Comparison of ENCODE assay signal across 1 cellular context in genomic region chr13:75813323-75813722, GRCh38.
TF ChIP-seq lines count a peak whose summit lies in the region.

No MANE protein-coding gene starts in this region.

TF ChIP-seq in IMR-90, 13 proteins besides CTCF, POLR2A, EP300 and RAD21:
- no peak for TF ChIP-seq ELK1 (IDR thresholded peaks at IDR 0.05; ENCODE audit: borderline replicate concordance, low read depth, low read length)
- no peak for TF ChIP-seq NFE2L2 (IDR thresholded peaks at IDR 0.05; ENCODE audit: low read depth, low read length)
- TF ChIP-seq FOS (IDR thresholded peaks at IDR 0.05; ENCODE audit: low read depth, low read length): no peak
- TF ChIP-seq RFX5 (IDR thresholded peaks at IDR 0.05; ENCODE audit: low read depth, low read length): no peak
- no peak for TF ChIP-seq CHD1 (IDR thresholded peaks at IDR 0.05; ENCODE audit: low read depth, low read length)
- no peak for TF ChIP-seq MAFK (IDR thresholded peaks at IDR 0.05; ENCODE audit: low read depth, low read length)
- TF ChIP-seq BHLHE40 (IDR thresholded peaks at IDR 0.05; ENCODE audit: low read depth, low read length): no peak
- TF ChIP-seq MAZ (IDR thresholded peaks at IDR 0.05; ENCODE audit: borderline replicate concordance, low read depth, low read length): no peak
- TF ChIP-seq RCOR1 (IDR thresholded peaks at IDR 0.05; ENCODE audit: insufficient replicate concordance, low read length): no peak
- no peak for TF ChIP-seq CEBPB (IDR thresholded peaks at IDR 0.05; ENCODE audit: low read depth, low read length)
- TF ChIP-seq MXI1 (IDR thresholded peaks at IDR 0.05; ENCODE audit: borderline replicate concordance, low read depth, low read length): no peak
- no peak for TF ChIP-seq SMC3 (IDR thresholded peaks at IDR 0.05; ENCODE audit: low read depth, low read length)
TF ChIP-seq in IMR-90: peak in this region for 0.
